Comparison of ENCODE assay signal across 1 cellular context in genomic region chr3:131803113-131803512, GRCh38.
TF ChIP-seq lines count a peak whose summit lies in the region.

No MANE protein-coding gene starts in this region.

TF ChIP-seq in GM12878, 131 proteins besides CTCF, POLR2A, EP300 and RAD21 (continued from another document):
- TF ChIP-seq E2F4 (IDR thresholded peaks at IDR 0.05; ENCODE audit: low read depth, low read length) = no peak
